In genomic region chr1:221766210-221766609, GRCh38 we compare ENCODE assay signal across 25 cellular contexts. TPM values are rescaled to one million over a fixed set of nuclear protein-coding genes. Genes with fewer than 3 reads are reported as not detected.
DNase-seq lines count a peak whose midpoint lies in the region; ATAC-seq and TF ChIP-seq lines count a peak whose summit lies in the region.
"Had no signal": no experiment of that assay in that cellular context is flagged by ENCODE, and none has a peak within 500 bp of the region (broad histone marks: within the 10 kb centered on the region; RNA-seq: fewer than 3 reads in every experiment).

No MANE protein-coding gene starts in this region.

- peak; percentile 81 for DNase-seq in AG09319 (ENCODE audit: extremely low read depth, low read depth)
- DNase-seq in H4 (ENCODE audit: low spot score), result peak; percentile 72
- DNase-seq in fibroblast of the conjunctiva (ENCODE audit: low read depth), result peak; percentile 68
- no peak for DNase-seq in NK-92 treated with Interleukin-12 subunit alpha and Interleukin-12 subunit beta, amount 100 ng/mL, for 24 hours (lab: John Stamatoyannopoulos, UW)
- DNase-seq in GM13976 (ENCODE audit: low spot score), result no peak
- DNase-seq in OCI-M2 (lab: John Stamatoyannopoulos, UW; ENCODE audit: unreplicated experiment), result no peak
- DNase-seq in SW480 (ENCODE audit: low spot score), result no peak
- DNase-seq: activated CD4-positive, alpha-beta T cell treated with anti-CD3 and anti-CD28 coated beads for 1 hour; activated effector memory CD4-positive, alpha-beta T cell treated with anti-CD3 and anti-CD28 coated beads, Interleukin-2, amount 50 U/mL, for 16 hours; adrenal gland; cerebellar nuclear complex; COR-L47; gastrocnemius medialis; GF-D8; NCI-H1048; NCI-H2081; NCI-H526; nephron progenitor cell; posterior cingulate gyrus; stimulated activated CD4-positive, alpha-beta T cell treated with anti-CD3 and anti-CD28 coated beads, Interleukin-2, amount 100 ng/mL, for 48 hours; stomach; T-helper 9 cell had no signal

- in situ Hi-C loops in GM13976 (cut with MboI; ENCODE audit: low sequenced_read_pairs, unreplicated experiment), result loop anchor here (25.0 kb wide), 1 partner anchor 696 kb away; no protein-coding TSS in a partner anchor

- ATAC-seq in SK-N-SH treated with all-trans-retinoic acid at 6 μM for 48 hours, result peak; percentile 65
- ATAC-seq: gastrocnemius medialis, GM23338, PC-3 had no signal

- TF ChIP-seq CTCF in AG09319 (IDR thresholded peaks at IDR 0.05; ENCODE audit: low read depth, low read length) (no peak), GM13976 (IDR thresholded peaks at IDR 0.05; ENCODE audit: borderline replicate concordance, control extremely low read depth, extremely low read depth, insufficient read depth, missing control alignments) (no peak)

TF ChIP-seq in SK-N-SH treated with all-trans-retinoic acid at 6 μM for 48 hours, 23 proteins besides CTCF, POLR2A, EP300 and RAD21:
- TF ChIP-seq TOX (CRISPR knock-in tag; IDR thresholded peaks at IDR 0.05; ENCODE audit: borderline replicate concordance), result peak; percentile 51; the same call in 1 of the 2 replicates
- no peak for TF ChIP-seq ISL1 (CRISPR knock-in tag; IDR thresholded peaks at IDR 0.05)

RNA-seq across cellular contexts. Expression of gene DUSP10, which starts 24.3 kb away (rescaled TPM):
- total RNA-seq in H4 (2014; rRNA removed; shearing (Covaris generic)), result 17.1 and 19.6 TPM in 2 replicates

Comparison
In these comparisons a context has a peak if more than half of its experiments do, and no peak if none do; other contexts are left out.
1. DNase-seq: peak in AG09319 (single experiment), H4 (single experiment) and fibroblast of the conjunctiva (single experiment); none in NK-92 treated with Interleukin-12 subunit alpha and Interleukin-12 subunit beta, amount 100 ng/mL, for 24 hours (single experiment), GM13976 (single experiment), OCI-M2 (single experiment) and SW480 (single experiment).